In the genomic region with DNA sequence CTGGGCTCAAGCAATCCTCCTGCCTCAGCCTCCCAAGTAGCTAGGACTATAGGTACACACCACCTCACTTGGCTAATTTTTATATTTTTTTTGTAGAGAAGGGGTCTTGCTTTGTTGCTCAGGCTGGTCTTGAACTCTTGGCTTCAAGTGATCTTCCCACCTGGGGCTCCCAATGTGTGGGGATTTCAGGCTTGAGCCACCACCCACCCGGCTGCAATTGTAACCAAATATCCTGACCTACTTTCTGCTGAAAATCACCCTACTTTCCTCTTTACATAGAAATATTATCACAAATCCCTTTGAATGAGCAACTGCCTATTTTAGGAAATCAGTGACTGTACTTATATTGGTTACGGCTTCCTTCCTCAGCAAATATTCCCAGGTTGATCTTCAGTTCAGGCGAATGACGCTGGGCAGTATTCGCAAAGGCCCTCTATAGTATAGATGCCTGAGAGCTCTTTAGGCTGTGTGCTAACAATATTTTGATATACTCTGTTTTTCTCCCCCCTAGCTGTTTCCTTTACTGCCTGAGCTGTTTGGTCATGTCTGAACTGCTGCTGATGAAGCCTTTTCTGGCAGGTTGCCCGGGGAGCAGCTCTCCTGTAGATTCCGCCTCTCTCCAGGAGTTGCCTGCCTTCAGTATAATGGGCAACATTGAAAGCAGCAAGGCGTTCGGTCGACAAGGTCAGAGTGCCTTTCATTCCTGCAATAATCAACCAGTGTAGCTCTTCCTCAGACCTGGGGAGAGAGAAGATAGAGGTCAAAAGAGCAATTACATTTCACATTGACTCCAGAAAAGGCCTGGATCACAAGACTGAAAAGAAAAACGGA, we compare ENCODE assay signal across 8 cellular contexts. TPM values are rescaled to one million over a fixed set of nuclear protein-coding genes. Genes with fewer than 3 reads are reported as not detected.
A peak's percentile ranks its signal among the peaks of the same experiment; 100 is the strongest.
DNase-seq lines count a peak whose midpoint lies in the region; ATAC-seq and TF ChIP-seq lines count a peak whose summit lies in the region.

No MANE protein-coding gene starts in this region.

- DNase-seq in HAP-1 (ENCODE audit: low spot score in 2 of 2) (peak; percentile 86 to 92), NCI-H774 (lab: John Stamatoyannopoulos, UW) (peak; percentile 83), epithelial cell of proximal tubule (ENCODE audit: low read depth) (peak; percentile 83), SKM-1 (lab: John Stamatoyannopoulos, UW; ENCODE audit: unreplicated experiment) (no peak), UCSD-AML1 (lab: John Stamatoyannopoulos, UW; ENCODE audit: unreplicated experiment) (no peak)

- H3K4me3 ChIP-seq in HAP-1 (no peak overlapping the region), epithelial cell of proximal tubule (ENCODE audit: low read depth, low read length) (no peak overlapping the region), mesodermal cell (ENCODE audit: extremely low read depth, insufficient read depth, low read length, poor library complexity, severe bottlenecking) (no peak overlapping the region)

- H3K27me3 ChIP-seq in HAP-1 (ENCODE audit: low read depth), result no peaks in the 10 kb centered on the region

- in situ Hi-C loops in HAP-1 (cut with MboI; ENCODE audit: low sequenced_read_pairs), result no loop called here

- no peak for ATAC-seq in GM21619 (IDR thresholded peaks at IDR 0.05; ENCODE audit: unreplicated experiment)
- no peak for ATAC-seq in HG02571 (IDR thresholded peaks at IDR 0.05; ENCODE audit: unreplicated experiment)

- peak overlapping the region; percentile 52 for H3K27ac ChIP-seq in mesodermal cell (ENCODE audit: low read depth, low read length, severe bottlenecking)

- no peak for TF ChIP-seq CTCF in epithelial cell of proximal tubule (conservative IDR thresholded peaks at IDR 0.05; ENCODE audit: low read depth, low read length)

- H3K4me1 ChIP-seq in HAP-1, result peaks cover 21% of the 10 kb centered on the region
- H3K4me1 ChIP-seq in mesodermal cell (ENCODE audit: control insufficient read depth, insufficient read depth, low read length, poor library complexity, severe bottlenecking), result no peaks in the 10 kb centered on the region

- WGBS in mesodermal cell (ENCODE audit: insufficient coverage in 2 of 2), 2 experiments, result 31 to 50% methylated on average over 7 to 10 of the region's 11 CpGs

- H3K36me3 ChIP-seq in HAP-1 (replicated peaks) (no peaks in the 10 kb centered on the region), mesodermal cell (ENCODE audit: control insufficient read depth, insufficient read depth, low read length) (no peaks in the 10 kb centered on the region)

- H3K9me3 ChIP-seq in HAP-1, result no peaks in the 10 kb centered on the region
- no peaks in the 10 kb centered on the region for H3K9me3 ChIP-seq in mesodermal cell (ENCODE audit: control insufficient read depth, low read length)

RNA-seq across cellular contexts. Expression of a gene that starts 59.8 kb away (rescaled TPM):
- 37.5 and 38.0 TPM in 2 replicates for total RNA-seq in epithelial cell of proximal tubule
- polyA plus RNA-seq in mesodermal cell (2013, experiment 1 of 2), result 34.1 TPM
- 29.0 TPM for polyA plus RNA-seq in mesodermal cell (2013, experiment 2 of 2)

Comparison
In these comparisons a context has a peak if more than half of its experiments do, and no peak if none do; other contexts are left out.
1. DNase-seq: peak in HAP-1 (2 of 2), NCI-H774 (single experiment) and epithelial cell of proximal tubule (single experiment); none in SKM-1 (single experiment) and UCSD-AML1 (single experiment).